In the genomic region with DNA sequence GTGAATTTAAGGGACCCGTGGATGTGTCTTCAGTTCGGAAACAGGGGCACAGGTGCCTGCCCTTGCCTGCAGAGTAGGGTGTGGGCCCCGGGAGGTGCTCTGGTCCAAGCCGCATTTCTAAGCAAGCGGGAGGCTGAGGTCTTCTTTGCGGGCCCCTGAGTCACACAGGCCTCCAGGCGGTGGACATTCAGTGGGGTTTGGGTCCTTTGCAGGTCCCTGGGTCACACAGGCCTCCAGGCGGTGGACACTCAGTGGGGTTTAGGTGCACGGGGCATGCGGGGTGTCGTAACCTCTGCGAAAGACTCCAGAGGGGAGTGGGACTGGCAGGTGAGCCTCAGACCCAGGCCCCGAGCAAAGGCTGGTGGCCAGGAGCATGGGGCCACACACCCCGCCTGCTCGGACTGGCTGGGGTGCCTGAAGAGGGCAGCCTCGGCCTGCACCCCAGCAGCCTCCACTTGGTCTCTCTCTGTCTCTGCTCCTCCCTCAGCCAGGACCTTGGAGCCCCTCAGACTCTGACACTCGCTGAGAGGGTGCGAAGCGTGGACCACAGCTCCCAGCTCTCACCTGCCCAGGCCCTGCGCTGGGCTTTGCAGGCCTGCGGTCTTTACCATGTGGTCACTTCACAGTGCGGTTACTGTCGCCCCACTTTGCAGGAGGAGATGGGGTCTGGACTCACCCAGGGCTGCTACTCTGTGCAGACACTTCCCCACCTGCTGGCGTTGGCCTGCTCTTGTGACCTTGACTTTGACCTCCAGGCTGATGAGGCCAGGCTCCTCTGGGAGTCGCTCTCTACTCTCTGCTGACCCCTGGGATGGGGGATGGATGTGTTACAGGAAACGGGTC, we compare ENCODE assay signal across 29 cellular contexts. TPM values are rescaled to one million over a fixed set of nuclear protein-coding genes. Genes with fewer than 3 reads are reported as not detected.
DNase-seq lines count a peak whose midpoint lies in the region; ATAC-seq, FAIRE-seq and TF ChIP-seq lines count a peak whose summit lies in the region.
"Had no signal": no experiment of that assay in that cellular context is flagged by ENCODE, and none has a peak within 500 bp of the region (broad histone marks: within the 10 kb centered on the region; RNA-seq: fewer than 3 reads in every experiment).

No MANE protein-coding gene starts in this region.

- TF ChIP-seq RAD21 in K562 (CRISPR knock-in tag; conservative IDR thresholded peaks at IDR 0.05 in 1 of 2, IDR thresholded peaks at IDR 0.05 in 1 of 2) (peak in 1 of 2 experiments; percentile 54; a peak in 2 of 4 replicates), HepG2 (CRISPR knock-in tag; IDR thresholded peaks at IDR 0.05) (no peak)

- peak overlapping the region; percentile 68 for H2AFZ ChIP-seq in K562 (ENCODE audit: low read depth, low read length)
- no peak overlapping the region for H2AFZ ChIP-seq in HepG2 (ENCODE audit: low read length)

- H3K79me2 ChIP-seq in K562 (ENCODE audit: control insufficient read depth, insufficient read depth, low read length) = peaks cover 1% of the 10 kb centered on the region; the same call in 1 of the 3 replicates
- H3K79me2 ChIP-seq in HepG2 (ENCODE audit: insufficient read depth, low read length) = no peaks in the 10 kb centered on the region

- FAIRE-seq in K562 (lab: Jason Lieb, UNC) (no peak), HepG2 (lab: Jason Lieb, UNC) (no peak)
- FAIRE-seq: GM12892 had no signal

- H3K4me3 ChIP-seq in right atrium auricular region (no peak overlapping the region), K562 (no peak overlapping the region), HepG2 (replicated peaks in 1 of 3; ENCODE audit: insufficient read depth in 1 of 3, low read depth in 2 of 3, low read length in 3 of 3) (peak overlapping the region in 1 of 3 experiments; percentile 20; a peak in 1 of 6 replicates), spleen (no peak overlapping the region)
- H3K4me3 ChIP-seq: breast epithelium, gastroesophageal sphincter, skin epidermis, suprapubic skin, upper lobe of right lung had no signal

- H3K36me3 ChIP-seq in right atrium auricular region (no peaks in the 10 kb centered on the region), K562 (ENCODE audit: control insufficient read depth, insufficient read depth, low read length) (no peaks in the 10 kb centered on the region), HepG2 (replicated peaks in 1 of 2; ENCODE audit: control insufficient read depth in 1 of 2, insufficient read depth in 2 of 2, low read length in 2 of 2) (no peaks in the 10 kb centered on the region), spleen (no peaks in the 10 kb centered on the region)
- H3K36me3 ChIP-seq: breast epithelium, gastroesophageal sphincter, suprapubic skin, upper lobe of right lung had no signal

- intact Hi-C loops in Right ventricle myocardium inferior (cut with DNase I) (no loop called here), K562 (cut with micrococcal nuclease) (loop anchor here (5.0 kb wide), 1 partner anchor 33 kb away; no protein-coding TSS in a partner anchor), HepG2 (cut with micrococcal nuclease; ENCODE audit: unreplicated experiment) (no loop called here), spleen (cut with DNase I; ENCODE audit: low total_unique reads) (no loop called here)

- TF ChIP-seq CTCF in right atrium auricular region (IDR thresholded peaks at IDR 0.05) = no peak
- TF ChIP-seq CTCF in K562 (IDR thresholded peaks at IDR 0.05 in 2 of 3, conservative IDR thresholded peaks at IDR 0.05 in 1 of 3; ENCODE audit: insufficient read depth in 2 of 3, low read depth in 1 of 3, low read length in 3 of 3) = peak in 2 of 3 experiments; percentile 46 to 58; a peak in 5 of 6 replicates
- TF ChIP-seq CTCF in HepG2 (CRISPR knock-in tag; IDR thresholded peaks at IDR 0.05) = peak; percentile 46
- TF ChIP-seq CTCF in spleen (IDR thresholded peaks at IDR 0.05 in 8 of 11, conservative IDR thresholded peaks at IDR 0.05 in 3 of 11) = no peak

- in situ Hi-C loops in K562 (cut with MboI) = no loop called here
- in situ Hi-C loops in HepG2 (cut with HindIII; ENCODE audit: extremely low pct_ligation_motif_present, low pct_unique_long_range_greater_than_20kb) = no loop called here

- no peak overlapping the region for H3K27ac ChIP-seq in right atrium auricular region
- H3K27ac ChIP-seq in K562 (ENCODE audit: extremely low read depth, low read depth, low read length) = peak overlapping the region; percentile 71
- no peak overlapping the region for H3K27ac ChIP-seq in HepG2 (ENCODE audit: extremely low read length, insufficient read depth, low read length)
- H3K27ac ChIP-seq in spleen = no peak overlapping the region
- H3K27ac ChIP-seq: breast epithelium, skin epidermis, suprapubic skin, upper lobe of right lung had no signal

- H3K4me1 ChIP-seq in right atrium auricular region (peaks cover 0 to 12% of the 10 kb centered on the region in 2 donors), K562 (replicated peaks in 1 of 2; ENCODE audit: control insufficient read depth in 2 of 2, insufficient read depth in 2 of 2, low read length in 2 of 2) (peaks cover 47 to 73% of the 10 kb centered on the region in 2 experiments), HepG2 (ENCODE audit: insufficient read depth, low read length) (peaks cover 78% of the 10 kb centered on the region), spleen (peaks cover 4 to 31% (median 15%) of the 10 kb centered on the region in 6 donors)
- H3K4me1 ChIP-seq: breast epithelium, Caco-2, upper lobe of right lung had no signal

- WGBS in K562 (ENCODE audit: insufficient coverage, low coverage, missing lambda C conversion rate) = 82% methylated on average over 26 of the region's 26 CpGs
- WGBS in HepG2 (ENCODE audit: low lambda C conversion rate) = 12% methylated on average over 7 of the region's 26 CpGs
- WGBS in spleen, 5 donors = 90 to 94% (median 92%) methylated on average over 23 to 26 of the region's 26 CpGs

- BruUV-seq in K562 (replicated peaks; lab: Mats Ljungman, UMichigan) (no TSS peak), HepG2 (replicated peaks; lab: Mats Ljungman, UMichigan) (no TSS peak)

- H3K27me3 ChIP-seq in right atrium auricular region = no peaks in the 10 kb centered on the region
- no peaks in the 10 kb centered on the region for H3K27me3 ChIP-seq in K562 (ENCODE audit: control insufficient read depth in 2 of 2, insufficient read depth in 2 of 2, low read length in 2 of 2)
- peaks cover 8 to 33% of the 10 kb centered on the region in 2 experiments for H3K27me3 ChIP-seq in HepG2 (ENCODE audit: control insufficient read depth in 1 of 2, insufficient read depth in 2 of 2, low read length in 2 of 2)
- peaks cover 0 to 6% (median 0%) of the 10 kb centered on the region in 7 donors for H3K27me3 ChIP-seq in spleen (replicated peaks in 1 of 7)
- H3K27me3 ChIP-seq: breast epithelium, gastroesophageal sphincter, suprapubic skin, upper lobe of right lung had no signal

- H3K9me3 ChIP-seq in right atrium auricular region = no peaks in the 10 kb centered on the region
- H3K9me3 ChIP-seq in K562 (replicated peaks; ENCODE audit: control insufficient read depth, insufficient read depth, low read depth, low read length) = peaks cover 2% of the 10 kb centered on the region
- H3K9me3 ChIP-seq in HepG2 (ENCODE audit: low read length) = no peaks in the 10 kb centered on the region
- no peaks in the 10 kb centered on the region for H3K9me3 ChIP-seq in spleen
- H3K9me3 ChIP-seq: breast epithelium, Caco-2, gastroesophageal sphincter, suprapubic skin, upper lobe of right lung had no signal

- H3K9me1 ChIP-seq in K562 (ENCODE audit: control insufficient read depth, insufficient read depth, low read length) = no peaks in the 10 kb centered on the region

- DNase-seq in Right ventricle myocardium inferior (ENCODE audit: missing footprints) = no peak
- no peak for DNase-seq in right atrium auricular region (ENCODE audit: low spot score)
- DNase-seq in K562 (ENCODE audit: extremely low read depth in 1 of 4, low spot score in 3 of 4) = peak in 3 of 4 experiments; percentile 67 to 77 (median 70)
- DNase-seq in HepG2 (ENCODE audit: low spot score) = peak; percentile 50
- peak; percentile 62 for DNase-seq in spleen
- DNase-seq in ecto neural progenitor cell (ENCODE audit: low spot score) = no peak
- DNase-seq in activated CD4-positive, alpha-beta T cell treated with anti-CD3 and anti-CD28 coated beads, Interleukin-2, amount 50 U/mL, for 1 hour = no peak
- DNase-seq in HK-2 (ENCODE audit: unreplicated experiment) = no peak
- DNase-seq: 8988T; activated B cell treated with CpG ODN at 0.5 μM for 24 hours; activated CD4-positive, alpha-beta memory T cell treated with anti-CD3 and anti-CD28 coated beads, Interleukin-2, amount 10 ng/mL, durations not matched to agents 7 days and 5 days; activated CD8-positive, alpha-beta memory T cell treated with anti-CD3 and anti-CD28 coated beads, Interleukin-2, amount 50 U/mL, for 4 hours; activated naive CD4-positive, alpha-beta T cell treated with anti-CD3 and anti-CD28 coated beads, Interleukin-2, amount 10 ng/mL, durations not matched to agents 7 days and 5 days; Caco-2; hippocampal formation; immature natural killer cell; NCI-H1092; NCI-H1694 treated with DMSO at 0.1 percent for 48 hours; NCI-H2171; nucleus accumbens; RPMI8226; stimulated activated naive CD4-positive, alpha-beta T cell; T-cell; upper lobe of right lung had no signal

- H4K20me1 ChIP-seq in K562 (replicated peaks; ENCODE audit: control insufficient read depth, insufficient read depth, low read length) (no peaks in the 10 kb centered on the region), HepG2 (ENCODE audit: insufficient read depth, low read length) (no peaks in the 10 kb centered on the region)

- H3K4me2 ChIP-seq in K562 (ENCODE audit: insufficient read depth, low read length) = no peak overlapping the region
- H3K4me2 ChIP-seq in HepG2 (ENCODE audit: low read depth, low read length) = peak overlapping the region; percentile 66

- CTCF ChIA-PET in K562 (lab: Yijun Ruan, JAX; ENCODE audit: low intra/inter-chr PET ratio) = no interaction called here
- CTCF ChIA-PET in HepG2 (lab: Yijun Ruan, JAX; ENCODE audit: low intra/inter-chr PET ratio, low total read pairs) = no interaction called here

- POLR2A ChIA-PET in K562 (lab: Yijun Ruan, JAX) = interaction anchor here (1.0 kb wide), 1 partner anchor 20 kb away, joined by 3 read pairs; no protein-coding TSS in a partner anchor
- POLR2A ChIA-PET in HepG2 (lab: Yijun Ruan, JAX) = no interaction called here

- ATAC-seq in Right ventricle myocardium inferior (peak; percentile 40), K562 (peak; percentile 17), HepG2 (peak; percentile 54)
- ATAC-seq: gastroesophageal sphincter, upper lobe of right lung had no signal

- TF ChIP-seq EP300 in K562 (IDR thresholded peaks at IDR 0.05; ENCODE audit: low read length) (no peak), HepG2 (IDR thresholded peaks at IDR 0.05; ENCODE audit: low read depth in 2 of 2, low read length in 2 of 2) (no peak), HepG2 (CRISPR knock-in tag; IDR thresholded peaks at IDR 0.05; ENCODE audit: borderline replicate concordance) (no peak)

- H3K9ac ChIP-seq in K562 (ENCODE audit: insufficient read depth in 1 of 2, low read depth in 2 of 2, low read length in 2 of 2) = peak overlapping the region in 1 of 2 experiments; percentile 77; a peak in 2 of 4 replicates
- H3K9ac ChIP-seq in HepG2 (ENCODE audit: insufficient read depth, low read depth, low read length) = no peak overlapping the region; the same call in 1 of the 2 replicates

- TF ChIP-seq POLR2A in K562 (conservative IDR thresholded peaks at IDR 0.05) = no peak
- no peak for TF ChIP-seq POLR2A in HepG2 (IDR thresholded peaks at IDR 0.05; ENCODE audit: insufficient read depth in 1 of 2, low read depth in 2 of 2, low read length in 2 of 2)
- no peak for TF ChIP-seq POLR2A in spleen (IDR thresholded peaks at IDR 0.05)

RNA-seq across cellular contexts. Expression of gene AGPAT3, which starts 6.0 kb away (rescaled TPM):
- total RNA-seq in Right ventricle myocardium inferior (93.4 TPM), right atrium auricular region (10 to 100 TPM; 41.3 to 42.5 TPM), K562 (2014; rRNA removed) (41.3 and 50.4 TPM in 2 replicates), K562 (2014; rRNA removed; fragmentation: Illumina TruSeq; extraction: Trizol) (27.3 and 28.6 TPM in 2 replicates), K562 (2015; rRNA removed; fragmentation: Illumina TruSeq; extraction: Trizol) (33.7 and 35.7 TPM in 2 replicates), K562 (2021) (88.4 and 90.1 TPM in 2 replicates), HepG2 (2016; rRNA removed; fragmentation: Illumina TruSeq; extraction: Trizol) (46.8 and 54.4 TPM in 2 replicates), spleen (10 to 100 TPM; 50.8 to 92.0 (median 64.5) TPM)
- 91.3 and 152 TPM in 2 replicates for total RNA-seq in K562 (2011; cell fraction: chromatin; rRNA removed; ENCODE audit: low replicate concordance)
- 92.9 and 103 TPM in 2 replicates for total RNA-seq in K562 (2011; cell fraction: nucleolus; rRNA removed)
- 104 and 106 TPM in 2 replicates for total RNA-seq in K562 (2011; cell fraction: nucleoplasm; rRNA removed)
- polyA plus RNA-seq in K562 (2011; rRNA removed) (48.3 and 63.4 TPM in 2 replicates), K562 (2014; fragmentation: Illumina TruSeq; extraction: Trizol) (33.2 and 48.4 TPM in 2 replicates), K562 (2014; fragmentation: Nextera tagmentation; extraction: Ambion mirVana) (1 to 10 TPM; 1.5 TPM), K562 (2014; rRNA removed) (46.6 and 50.1 TPM in 2 replicates), HepG2 (2011; rRNA removed) (32.2 and 40.5 TPM in 2 replicates), spleen (10 to 100 TPM in 1 of 3 donors, 1 to 10 TPM in 2; 6.9 to 20.7 (median 8.3) TPM)
- polyA plus RNA-seq in K562 (2011; cell fraction: cytosol; rRNA removed) = 66.5 and 76.4 TPM in 2 replicates
- polyA plus RNA-seq in K562 (2011; cell fraction: nucleus; rRNA removed) = 70.1 and 87.0 TPM in 2 replicates
- 42.6 and 65.7 TPM in 2 replicates for polyA plus RNA-seq in K562 (2012)
- polyA minus RNA-seq in K562 (2011; rRNA and poly(A)+ RNA removed) = 40.0 and 57.0 TPM in 2 replicates
- 48.7 and 66.4 TPM in 2 replicates for polyA minus RNA-seq in K562 (2011; cell fraction: cytosol; rRNA and poly(A)+ RNA removed)
- 26.1 and 32.4 TPM in 2 replicates for polyA minus RNA-seq in K562 (2011; cell fraction: nucleus; rRNA and poly(A)+ RNA removed)
- 14.8 and 16.1 TPM in 2 replicates for total RNA-seq in HepG2 (2016; cell fraction: cytosol; rRNA removed; fragmentation: Illumina TruSeq; extraction: Trizol; ENCODE audit: low read depth)
- total RNA-seq in HepG2 (2016; cell fraction: insoluble cytoplasmic fraction; rRNA removed; fragmentation: Illumina TruSeq; extraction: Trizol) = 41.2 and 56.0 TPM in 2 replicates
- total RNA-seq in HepG2 (2016; cell fraction: membrane; rRNA removed; fragmentation: Illumina TruSeq; extraction: Trizol) = 53.6 and 57.0 TPM in 2 replicates
- total RNA-seq in HepG2 (2016; cell fraction: nucleus; rRNA removed; fragmentation: Illumina TruSeq; extraction: Trizol) = 49.6 and 56.0 TPM in 2 replicates
- 34.8 and 46.1 TPM in 2 replicates for polyA plus RNA-seq in HepG2 (2011; cell fraction: cytosol; rRNA removed)
- polyA plus RNA-seq in HepG2 (2011; cell fraction: nucleus; rRNA removed) = 58.5 and 63.8 TPM in 2 replicates
- polyA plus RNA-seq in HepG2 (2012) = 30.3 and 31.7 TPM in 2 replicates
- 19.7 and 23.3 TPM in 2 replicates for polyA plus RNA-seq in HepG2 (2016; cell fraction: cytosol; fragmentation: Illumina TruSeq; extraction: Trizol; ENCODE audit: low read depth)
- 37.4 and 44.0 TPM in 2 replicates for polyA plus RNA-seq in HepG2 (2016; cell fraction: insoluble cytoplasmic fraction; fragmentation: Illumina TruSeq; extraction: Trizol; ENCODE audit: low read depth)
- 43.7 and 47.5 TPM in 2 replicates for polyA plus RNA-seq in HepG2 (2016; cell fraction: membrane; fragmentation: Illumina TruSeq; extraction: Trizol; ENCODE audit: low read depth)
- 78.1 and 78.9 TPM in 2 replicates for polyA plus RNA-seq in HepG2 (2016; cell fraction: nucleus; fragmentation: Illumina TruSeq; extraction: Trizol; ENCODE audit: insufficient read depth, low read depth)
- polyA minus RNA-seq in HepG2 (2011; rRNA and poly(A)+ RNA removed; ENCODE audit: low replicate concordance) = 56.4 and 145 TPM in 2 replicates
- 41.5 and 50.9 TPM in 2 replicates for polyA minus RNA-seq in HepG2 (2011; cell fraction: cytosol; rRNA and poly(A)+ RNA removed)
- 28.1 and 33.7 TPM in 2 replicates for polyA minus RNA-seq in HepG2 (2011; cell fraction: nucleus; rRNA and poly(A)+ RNA removed)

Comparison
In these comparisons a context has a peak if more than half of its experiments do, and no peak if none do; other contexts are left out.
1. DNase-seq: peak in K562 (3 of 4), HepG2 (single experiment) and spleen (single experiment); none in Right ventricle myocardium inferior (single experiment), right atrium auricular region (single experiment), ecto neural progenitor cell (single experiment), activated CD4-positive, alpha-beta T cell treated with anti-CD3 and anti-CD28 coated beads, Interleukin-2, amount 50 U/mL, for 1 hour (single experiment) and HK-2 (single experiment).
2. CTCF ChIP-seq: peak in K562 (2 of 3) and HepG2 (single experiment); none in right atrium auricular region (0 of 2) and spleen (0 of 11).
3. Peak in every context shown above with its lines, with median percentiles within 50 percentile points of each other: ATAC-seq.